ENCODE assay signal across 8 cellular contexts in the genomic region with DNA sequence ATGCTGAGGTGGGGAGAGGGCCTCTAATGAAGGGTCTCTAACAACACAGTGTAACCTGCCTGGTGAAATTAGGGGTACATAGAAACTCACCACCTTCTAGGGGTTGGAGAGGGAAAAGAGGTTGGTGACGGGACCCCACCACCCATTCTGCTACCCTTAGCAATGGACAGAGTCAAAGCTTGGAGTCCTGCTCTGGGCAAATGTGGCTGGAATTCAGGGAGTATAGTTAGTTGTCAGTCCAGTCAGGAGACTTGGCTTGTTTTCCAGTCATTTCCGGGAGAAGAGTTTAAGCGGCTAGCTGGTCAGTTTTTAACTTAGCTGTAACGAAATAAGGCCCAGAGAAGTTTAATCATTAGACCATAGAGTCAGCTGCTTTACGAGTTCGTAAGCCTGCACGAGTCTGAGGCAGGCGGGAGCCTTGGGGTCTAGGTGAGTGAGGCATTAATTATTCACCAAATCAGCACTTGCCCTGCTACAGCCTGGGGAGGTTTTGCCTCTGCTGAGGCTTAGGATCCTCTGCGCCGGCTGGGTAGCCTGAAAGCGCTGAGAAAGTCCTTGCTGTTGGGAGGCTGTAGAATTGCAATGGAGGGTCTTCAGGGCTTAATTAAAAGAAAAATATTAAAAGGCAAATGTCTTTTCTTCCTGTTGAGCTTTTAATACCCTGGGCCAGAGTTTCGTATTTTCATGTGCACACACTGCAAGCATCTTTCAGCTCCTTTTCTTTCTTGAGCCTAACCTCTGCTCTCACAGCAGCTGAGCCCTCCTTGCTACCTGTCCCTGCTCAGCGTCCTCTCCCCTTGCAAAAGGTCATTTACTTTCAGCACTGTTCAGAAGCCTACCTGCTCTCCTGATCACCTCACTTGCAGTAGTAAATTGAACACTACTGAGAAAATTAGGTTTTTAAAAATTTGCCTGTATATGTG. TPM values are rescaled to one million over a fixed set of nuclear protein-coding genes. Genes with fewer than 3 reads are reported as not detected.
DNase-seq lines count a peak whose midpoint lies in the region; ATAC-seq and TF ChIP-seq lines count a peak whose summit lies in the region.
"Had no signal": no experiment of that assay in that cellular context is flagged by ENCODE, and none has a peak within 500 bp of the region (broad histone marks: within the 10 kb centered on the region; RNA-seq: fewer than 3 reads in every experiment).

No MANE protein-coding gene starts in this region.

- no peak overlapping the region for H3K27ac Mint-ChIP-seq in stimulated activated effector memory CD8-positive, alpha-beta T cell treated with anti-CD3 and anti-CD28 coated beads, Interleukin-12 subunit alpha, Interleukin-12 subunit beta, amount 100 ng/mL, for 72 hours

- H3K4me3 ChIP-seq in Panc1 (ENCODE audit: low read depth in 2 of 2, low read length in 2 of 2) (peak overlapping the region in 1 of 2 experiments; percentile 79; a peak in 2 of 4 replicates), right atrium auricular region (no peak overlapping the region)

- H3K36me3 ChIP-seq in Panc1 (ENCODE audit: control insufficient read depth, insufficient read depth, low read length) (0 out of 2 replicates have a peak, but pooled peaks cover 5% of the 10 kb centered on the region), right atrium auricular region (no peaks in the 10 kb centered on the region)

- POLR2A ChIA-PET in Panc1 (lab: Charles Lee): no interaction called here

- H3K27me3 ChIP-seq in Panc1 (ENCODE audit: control insufficient read depth, insufficient read depth, low read length) (no peaks in the 10 kb centered on the region; the same call in 1 of the 2 replicates), right atrium auricular region (peaks cover 0 to 4% of the 10 kb centered on the region in 2 donors)

- no peaks in the 10 kb centered on the region for H3K9me3 Mint-ChIP-seq in stimulated activated effector memory CD8-positive, alpha-beta T cell treated with anti-CD3 and anti-CD28 coated beads, Interleukin-12 subunit alpha, Interleukin-12 subunit beta, amount 100 ng/mL, for 72 hours

- peaks cover 22% of the 10 kb centered on the region for H3K4me1 Mint-ChIP-seq in stimulated activated effector memory CD8-positive, alpha-beta T cell treated with anti-CD3 and anti-CD28 coated beads, Interleukin-12 subunit alpha, Interleukin-12 subunit beta, amount 100 ng/mL, for 72 hours

- peaks cover 43% of the 10 kb centered on the region for H3K4me1 ChIP-seq in Panc1 (ENCODE audit: control insufficient read depth, insufficient read depth, low read length)
- peaks cover 0 to 42% of the 10 kb centered on the region in 2 donors for H3K4me1 ChIP-seq in right atrium auricular region

- no peak for TF ChIP-seq CTCF in Panc1 (IDR thresholded peaks at IDR 0.05)
- no peak for TF ChIP-seq CTCF in right atrium auricular region (IDR thresholded peaks at IDR 0.05)

- BruUV-seq in Panc1 (replicated peaks; lab: Mats Ljungman, UMichigan): no TSS peak

- CTCF ChIA-PET in Panc1 (lab: Charles Lee): interaction anchor here (2.2 kb wide), 1 partner anchor 10 kb away, joined by 8 read pairs; no protein-coding TSS in a partner anchor

- H3K27ac ChIP-seq in Panc1 (ENCODE audit: low read length) (peak overlapping the region; percentile 90), right atrium auricular region (peak overlapping the region; percentile 50 to 79)
- H3K27ac ChIP-seq: KMS-11 had no signal

- intact Hi-C loops in Panc1 (cut with micrococcal nuclease; ENCODE audit: unreplicated experiment): no loop called here

- DNase-seq in Panc1 (ENCODE audit: low read depth, low spot score) (no peak), right atrium auricular region (ENCODE audit: low spot score) (no peak), foreskin melanocyte (no peak)
- no peak for DNase-seq in stimulated activated effector memory CD8-positive, alpha-beta T cell treated with anti-CD3 and anti-CD28 coated beads, Interleukin-12 subunit alpha, Interleukin-12 subunit beta, amount 100 ng/mL, for 72 hours (ENCODE audit: low spot score in 2 of 2)
- no peak for DNase-seq in activated CD4-positive, CD25-positive, alpha-beta regulatory T cell (lab: John Stamatoyannopoulos, UW)

- ATAC-seq in GM19463 (IDR thresholded peaks at IDR 0.05; ENCODE audit: unreplicated experiment): peak; percentile 60
- peak; percentile 36 for ATAC-seq in Panc1
- peak; percentile 15 for ATAC-seq in stimulated activated effector memory CD8-positive, alpha-beta T cell treated with anti-CD3 and anti-CD28 coated beads, Interleukin-12 subunit alpha, Interleukin-12 subunit beta, amount 100 ng/mL, for 72 hours
- ATAC-seq in GM18858 (IDR thresholded peaks at IDR 0.05; ENCODE audit: unreplicated experiment): no peak

- H3K36me3 Mint-ChIP-seq in stimulated activated effector memory CD8-positive, alpha-beta T cell treated with anti-CD3 and anti-CD28 coated beads, Interleukin-12 subunit alpha, Interleukin-12 subunit beta, amount 100 ng/mL, for 72 hours: no peaks in the 10 kb centered on the region

- no peaks in the 10 kb centered on the region for H3K9me3 ChIP-seq in Panc1 (ENCODE audit: control insufficient read depth, insufficient read depth, low read depth, low read length)
- no peaks in the 10 kb centered on the region for H3K9me3 ChIP-seq in right atrium auricular region

- in situ Hi-C loops in Panc1 (cut with HindIII; ENCODE audit: low pct_unique_long_range_greater_than_20kb, low sequenced_read_pairs): no loop called here

- peak overlapping the region; percentile 13 for H3K4me3 Mint-ChIP-seq in stimulated activated effector memory CD8-positive, alpha-beta T cell treated with anti-CD3 and anti-CD28 coated beads, Interleukin-12 subunit alpha, Interleukin-12 subunit beta, amount 100 ng/mL, for 72 hours

RNA-seq across cellular contexts. Expression of a gene that starts 1.5 kb away (rescaled TPM):
- total RNA-seq in Panc1 (2021; ENCODE audit: unreplicated experiment) (204 TPM), right atrium auricular region (10 to 100 TPM; 52.2 to 60.7 TPM)
- 141 TPM for polyA plus RNA-seq in Panc1 (2012; ENCODE audit: insufficient read length)
